In genomic region chr2:15986068-15986560, GRCh38 we compare ENCODE assay signal across 21 cellular contexts. TPM values are rescaled to one million over a fixed set of nuclear protein-coding genes. Genes with fewer than 3 reads are reported as not detected.
"Had no signal": no experiment of that assay in that cellular context is flagged by ENCODE, and none has a peak within 500 bp of the region (broad histone marks: within the 10 kb centered on the region; RNA-seq: fewer than 3 reads in every experiment).

No MANE protein-coding gene starts in this region.

- H3K27me3 ChIP-seq: tibial nerve, uterus had no signal

- H3K27me3 Mint-ChIP-seq: activated B cell treated with CpG ODN at 0.5 μM for 24 hours; activated CD4-positive, alpha-beta memory T cell treated with anti-CD3 and anti-CD28 coated beads, Interleukin-2, amount 10 ng/mL, durations not matched to agents 7 days and 5 days; activated CD8-positive, alpha-beta memory T cell treated with anti-CD3 and anti-CD28 coated beads, Interleukin-2, amount 10 ng/mL, durations not matched to agents 7 days and 5 days; activated naive CD8-positive, alpha-beta T cell treated with anti-CD3 and anti-CD28 coated beads, Interleukin-2, amount 10 ng/mL, durations not matched to agents 7 days and 5 days; activated T-helper 17 cell treated with anti-CD3 and anti-CD28 coated beads, Interleukin-2, amount 50 U/mL, for 72 hours; naive B cell; progenitor cell of endocrine pancreas had no signal

- H3K4me3 ChIP-seq: tibial nerve, uterus had no signal

- H3K9me3 ChIP-seq: tibial nerve, uterus had no signal

- H3K9me3 Mint-ChIP-seq: activated B cell treated with CpG ODN at 0.5 μM for 24 hours; activated CD4-positive, alpha-beta memory T cell treated with anti-CD3 and anti-CD28 coated beads, Interleukin-2, amount 10 ng/mL, durations not matched to agents 7 days and 5 days; activated naive CD8-positive, alpha-beta T cell treated with anti-CD3 and anti-CD28 coated beads, Interleukin-2, amount 10 ng/mL, durations not matched to agents 7 days and 5 days; activated T-helper 17 cell treated with anti-CD3 and anti-CD28 coated beads, Interleukin-2, amount 50 U/mL, for 72 hours; memory B cell; naive B cell; neural crest cell had no signal

- ATAC-seq: activated CD8-positive, alpha-beta memory T cell treated with anti-CD3 and anti-CD28 coated beads, Interleukin-2, amount 10 ng/mL, durations not matched to agents 7 days and 5 days; activated T-helper 17 cell treated with anti-CD3 and anti-CD28 coated beads, Interleukin-2, amount 50 U/mL, for 72 hours; stimulated activated naive CD8-positive, alpha-beta T cell treated with anti-CD3 and anti-CD28 coated beads, Interleukin-15, Interleukin-2, amounts not matched to agents 100 U/mL and 50 U/mL, for 24 hours had no signal

- H3K36me3 Mint-ChIP-seq: activated CD8-positive, alpha-beta memory T cell treated with anti-CD3 and anti-CD28 coated beads, Interleukin-2, amount 10 ng/mL, durations not matched to agents 7 days and 5 days; activated naive CD8-positive, alpha-beta T cell treated with anti-CD3 and anti-CD28 coated beads, Interleukin-2, amount 10 ng/mL, durations not matched to agents 7 days and 5 days; memory B cell; naive B cell had no signal

- H3K4me1 ChIP-seq: uterus had no signal

- H3K27ac ChIP-seq: tibial nerve, uterus had no signal

- H3K4me1 Mint-ChIP-seq: activated B cell treated with CpG ODN at 0.5 μM for 24 hours; activated CD4-positive, alpha-beta memory T cell treated with anti-CD3 and anti-CD28 coated beads, Interleukin-2, amount 10 ng/mL, durations not matched to agents 7 days and 5 days; activated CD8-positive, alpha-beta memory T cell treated with anti-CD3 and anti-CD28 coated beads, Interleukin-2, amount 10 ng/mL, durations not matched to agents 7 days and 5 days; activated T-helper 17 cell treated with anti-CD3 and anti-CD28 coated beads, Interleukin-2, amount 50 U/mL, for 72 hours; memory B cell; naive B cell had no signal

- DNase-seq: activated B cell treated with CpG ODN at 0.5 μM for 24 hours; activated CD4-positive, alpha-beta memory T cell treated with anti-CD3 and anti-CD28 coated beads, Interleukin-2, amount 10 ng/mL, durations not matched to agents 7 days and 5 days; activated CD4-positive, alpha-beta T cell treated with anti-CD3 and anti-CD28 coated beads for 4 hours; activated CD8-positive, alpha-beta memory T cell treated with anti-CD3 and anti-CD28 coated beads, Interleukin-2, amount 10 ng/mL, durations not matched to agents 7 days and 5 days; activated naive CD4-positive, alpha-beta T cell treated with Interleukin-2 at 50 U/mL for 16 hours; activated naive CD8-positive, alpha-beta T cell treated with anti-CD3 and anti-CD28 coated beads, Interleukin-2, amount 10 ng/mL, durations not matched to agents 7 days and 5 days; amygdala; caudate nucleus; erythroblast; foreskin melanocyte; naive B cell; stimulated activated CD4-positive, alpha-beta T cell treated with anti-CD3 and anti-CD28 coated beads, Interleukin-2, amount 100 ng/mL, for 24 hours; stimulated activated naive CD8-positive, alpha-beta T cell treated with anti-CD3 and anti-CD28 coated beads, Interleukin-15, Interleukin-2, amounts not matched to agents 100 U/mL and 50 U/mL, for 24 hours; substantia nigra; uterus had no signal

- H3K36me3 ChIP-seq: tibial nerve, uterus had no signal

- H3K4me3 Mint-ChIP-seq: activated B cell treated with CpG ODN at 0.5 μM for 24 hours; activated CD4-positive, alpha-beta memory T cell treated with anti-CD3 and anti-CD28 coated beads, Interleukin-2, amount 10 ng/mL, durations not matched to agents 7 days and 5 days; activated CD8-positive, alpha-beta memory T cell treated with anti-CD3 and anti-CD28 coated beads, Interleukin-2, amount 10 ng/mL, durations not matched to agents 7 days and 5 days; activated naive CD8-positive, alpha-beta T cell treated with anti-CD3 and anti-CD28 coated beads, Interleukin-2, amount 10 ng/mL, durations not matched to agents 7 days and 5 days; activated T-helper 17 cell treated with anti-CD3 and anti-CD28 coated beads, Interleukin-2, amount 50 U/mL, for 72 hours; memory B cell; naive B cell; neural crest cell had no signal

- H3K27ac Mint-ChIP-seq: activated B cell treated with CpG ODN at 0.5 μM for 24 hours; activated CD4-positive, alpha-beta memory T cell treated with anti-CD3 and anti-CD28 coated beads, Interleukin-2, amount 10 ng/mL, durations not matched to agents 7 days and 5 days; activated CD8-positive, alpha-beta memory T cell treated with anti-CD3 and anti-CD28 coated beads, Interleukin-2, amount 10 ng/mL, durations not matched to agents 7 days and 5 days; activated naive CD8-positive, alpha-beta T cell treated with anti-CD3 and anti-CD28 coated beads, Interleukin-2, amount 10 ng/mL, durations not matched to agents 7 days and 5 days; activated T-helper 17 cell treated with anti-CD3 and anti-CD28 coated beads, Interleukin-2, amount 50 U/mL, for 72 hours; memory B cell; naive B cell; progenitor cell of endocrine pancreas had no signal

RNA-seq across cellular contexts. Expression of gene MYCN, which starts 45.8 kb away (rescaled TPM):
- total RNA-seq: activated B cell treated with CpG ODN at 0.5 μM for 24 hours; activated CD4-positive, alpha-beta memory T cell treated with anti-CD3 and anti-CD28 coated beads, Interleukin-2, amount 10 ng/mL, durations not matched to agents 7 days and 5 days; activated CD8-positive, alpha-beta memory T cell treated with anti-CD3 and anti-CD28 coated beads, Interleukin-2, amount 10 ng/mL, durations not matched to agents 7 days and 5 days; activated naive CD8-positive, alpha-beta T cell treated with anti-CD3 and anti-CD28 coated beads, Interleukin-2, amount 10 ng/mL, durations not matched to agents 7 days and 5 days; activated T-helper 17 cell treated with anti-CD3 and anti-CD28 coated beads, Interleukin-2, amount 50 U/mL, for 72 hours; osteoblast had no signal
